In the genomic region with DNA sequence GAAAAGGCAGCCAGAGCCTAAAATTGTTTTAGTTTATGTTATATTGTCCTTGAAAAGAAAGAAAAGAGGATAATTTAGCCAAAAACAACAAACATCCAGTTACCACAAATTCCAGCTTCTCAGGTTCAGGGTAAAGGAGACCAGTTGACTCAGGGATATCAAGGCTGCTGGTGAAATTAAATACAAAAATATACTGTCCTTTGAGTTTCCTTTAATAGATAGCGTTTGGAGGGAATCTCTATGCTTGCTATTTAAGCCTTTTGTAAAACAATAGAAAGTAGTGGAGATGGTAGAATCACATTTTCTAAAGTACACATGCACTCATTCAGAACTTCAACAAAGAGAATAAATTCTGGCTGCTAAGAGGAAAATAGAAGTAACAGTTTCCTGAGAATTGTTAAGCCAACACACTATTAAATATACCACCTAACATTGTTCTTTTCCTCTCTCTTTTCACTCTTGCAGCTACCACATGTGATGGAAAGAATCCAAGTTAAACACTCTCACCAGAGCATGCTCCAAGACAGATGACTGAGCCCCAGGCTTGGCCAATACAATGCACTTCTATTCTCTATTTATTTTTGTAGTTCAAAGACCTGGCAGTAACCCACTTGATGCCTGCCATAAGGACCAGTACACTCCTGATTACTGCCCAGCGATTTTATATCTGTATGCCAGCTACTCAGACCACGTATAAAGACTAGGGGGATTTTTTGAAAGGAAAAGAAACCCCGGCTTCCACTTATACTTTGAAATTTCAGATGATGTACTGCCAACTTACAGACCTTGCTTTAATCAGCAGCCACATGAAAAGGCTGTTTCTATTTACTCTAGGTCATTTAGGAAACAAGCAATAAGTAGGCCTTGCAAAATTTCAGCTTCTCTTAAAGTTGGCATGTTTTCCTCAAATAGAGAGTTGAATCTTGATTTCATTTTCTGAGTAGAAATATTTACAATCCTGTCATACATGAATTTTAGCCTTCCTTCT, we compare ENCODE assay signal across 11 cellular contexts.
DNase-seq lines count a peak whose midpoint lies in the region; FAIRE-seq and TF ChIP-seq lines count a peak whose summit lies in the region.
"Had no signal": no experiment of that assay in that cellular context is flagged by ENCODE, and none has a peak within 500 bp of the region (broad histone marks: within the 10 kb centered on the region; RNA-seq: fewer than 3 reads in every experiment).

No MANE protein-coding gene starts in this region.

- 16 to 22% methylated on average over 4 of the region's 4 CpGs for WGBS in tibial nerve, 2 donors
- 2 to 11% (median 2%) methylated on average over 4 of the region's 4 CpGs for WGBS in ovary, 3 donors

- H3K36me3 ChIP-seq in BE2C = no peaks in the 10 kb centered on the region
- H3K36me3 ChIP-seq in bronchial epithelial cell (ENCODE audit: control insufficient read depth, insufficient read depth, low read length) = no peaks in the 10 kb centered on the region
- H3K36me3 ChIP-seq in OCI-LY7 (ENCODE audit: insufficient read depth, low read length) = no peaks in the 10 kb centered on the region
- H3K36me3 ChIP-seq in tibial nerve = no peaks in the 10 kb centered on the region
- no peaks in the 10 kb centered on the region for H3K36me3 ChIP-seq in ovary

- no peak for TF ChIP-seq POLR2A in tibial nerve (IDR thresholded peaks at IDR 0.05)
- no peak for TF ChIP-seq POLR2A in ovary (IDR thresholded peaks at IDR 0.05)

- no TSS peak for BruUV-seq in OCI-LY7 (replicated peaks; lab: Mats Ljungman, UMichigan)

- H3K4me3 ChIP-seq in BE2C (ENCODE audit: low read depth, low read length) (no peak overlapping the region), bronchial epithelial cell (ENCODE audit: low read depth, low read length) (no peak overlapping the region), OCI-LY7 (ENCODE audit: low read depth, low read length, poor library complexity, severe bottlenecking) (no peak overlapping the region), tibial nerve (no peak overlapping the region), ovary (no peak overlapping the region)
- H3K4me3 ChIP-seq: coronary artery had no signal

- no peak for TF ChIP-seq CTCF in BE2C (IDR thresholded peaks at IDR 0.05; ENCODE audit: low read depth, low read length)
- TF ChIP-seq CTCF in bronchial epithelial cell (IDR thresholded peaks at IDR 0.05; ENCODE audit: insufficient read depth, low read length, severe bottlenecking) = no peak
- TF ChIP-seq CTCF in OCI-LY7 (conservative IDR thresholded peaks at IDR 0.05; ENCODE audit: low read length) = no peak
- no peak for TF ChIP-seq CTCF in tibial nerve (IDR thresholded peaks at IDR 0.05)
- TF ChIP-seq CTCF in ovary (IDR thresholded peaks at IDR 0.05) = no peak

- H4K20me1 ChIP-seq in OCI-LY7 (ENCODE audit: insufficient read depth, low read length) = no peaks in the 10 kb centered on the region

- H3K4me1 ChIP-seq in BE2C = peaks cover 4% of the 10 kb centered on the region; the same call in 1 of the 2 replicates
- no peaks in the 10 kb centered on the region for H3K4me1 ChIP-seq in OCI-LY7 (ENCODE audit: insufficient read depth, low read length, poor library complexity, severe bottlenecking)
- H3K4me1 ChIP-seq in tibial nerve = peaks cover 0 to 13% (median 0%) of the 10 kb centered on the region in 4 donors
- H3K4me1 ChIP-seq in ovary (ENCODE audit: insufficient read depth) = peaks cover 2% of the 10 kb centered on the region

- DNase-seq in BE2C (peak; percentile 16), NCI-H1694 treated with DMSO at 0.1 percent for 48 hours (lab: John Stamatoyannopoulos, UW) (peak; percentile 51), bronchial epithelial cell (ENCODE audit: low read depth) (peak; percentile 31), lung microvascular endothelial cell (ENCODE audit: low read depth in 2 of 2) (peak; percentile 0 to 58), OCI-LY7 (ENCODE audit: low spot score) (no peak), GF-D8 (lab: John Stamatoyannopoulos, UW) (no peak), tibial nerve (ENCODE audit: low spot score in 2 of 2) (no peak), ovary (no peak)
- DNase-seq: nephron progenitor cell had no signal

- intact Hi-C loops in OCI-LY7 (cut with micrococcal nuclease; ENCODE audit: unreplicated experiment) (no loop called here), ovary (cut with DNase I) (no loop called here)

- CTCF ChIA-PET in OCI-LY7 (lab: Charles Lee; ENCODE audit: unreplicated experiment) = no interaction called here

- POLR2A ChIA-PET in OCI-LY7 (lab: Charles Lee) = interaction anchor here (1.2 kb wide), 1 partner anchor 246 kb away, joined by 4 read pairs; no protein-coding TSS in a partner anchor

- no peaks in the 10 kb centered on the region for H3K9me2 ChIP-seq in OCI-LY7 (ENCODE audit: insufficient read depth, low read length)

- FAIRE-seq in bronchial epithelial cell (lab: Jason Lieb, UNC) = no peak

- H3K27me3 ChIP-seq in BE2C (no peaks in the 10 kb centered on the region), bronchial epithelial cell (ENCODE audit: control insufficient read depth, insufficient read depth, low read length) (no peaks in the 10 kb centered on the region), tibial nerve (no peaks in the 10 kb centered on the region), ovary (no peaks in the 10 kb centered on the region)

- H3K9me3 ChIP-seq in BE2C = no peaks in the 10 kb centered on the region
- no peaks in the 10 kb centered on the region for H3K9me3 ChIP-seq in OCI-LY7 (ENCODE audit: low read length)
- no peaks in the 10 kb centered on the region for H3K9me3 ChIP-seq in tibial nerve
- H3K9me3 ChIP-seq in ovary = no peaks in the 10 kb centered on the region

- TF ChIP-seq EP300 in tibial nerve (IDR thresholded peaks at IDR 0.05) (no peak), ovary (IDR thresholded peaks at IDR 0.05) (no peak)

- no peak overlapping the region for H2AFZ ChIP-seq in OCI-LY7 (ENCODE audit: low read length)

- no peak overlapping the region for H3K27ac ChIP-seq in OCI-LY7 (ENCODE audit: low read depth, low read length, poor library complexity, severe bottlenecking)
- no peak overlapping the region for H3K27ac ChIP-seq in tibial nerve
- H3K27ac ChIP-seq in ovary = peak overlapping the region in 1 of 2 donors; percentile 40
- H3K27ac ChIP-seq: coronary artery, VCaP had no signal

- H3K79me2 ChIP-seq in OCI-LY7 (ENCODE audit: insufficient read depth, low read depth, low read length) = no peaks in the 10 kb centered on the region

- no peak overlapping the region for H3K4me2 ChIP-seq in OCI-LY7 (ENCODE audit: low read length)

Comparison
In these comparisons a context has a peak if more than half of its experiments do, and no peak if none do; other contexts are left out.
1. DNase-seq: peak in BE2C (single experiment), NCI-H1694 treated with DMSO at 0.1 percent for 48 hours (single experiment), bronchial epithelial cell (single experiment) and lung microvascular endothelial cell (2 of 2); none in OCI-LY7 (single experiment), GF-D8 (single experiment), tibial nerve (0 of 2) and ovary (0 of 5).